Comparison of ENCODE assay signal across 1 cellular context in genomic region chr14:63891148-63891964, GRCh38.
A peak's percentile ranks its signal among the peaks of the same experiment; 100 is the strongest.
TF ChIP-seq lines count a peak whose summit lies in the region.

No MANE protein-coding gene starts in this region.

TF ChIP-seq in HEK293, 187 proteins besides CTCF, POLR2A, EP300 and RAD21 (continued from another document):
- TF ChIP-seq INSM2 (tag by site-specific recombination; IDR thresholded peaks at IDR 0.05) = peak; percentile 32; the same call in 1 of the 2 replicates
- TF ChIP-seq OSR2 (tag by site-specific recombination; IDR thresholded peaks at IDR 0.05) = peak; percentile 69; the same call in 1 of the 2 replicates
- peak; percentile 92 for TF ChIP-seq WT1 (tag by site-specific recombination; IDR thresholded peaks at IDR 0.05)
- TF ChIP-seq ZNF426 (tag by site-specific recombination; IDR thresholded peaks at IDR 0.05) = no peak
- TF ChIP-seq ZNF629 (tag by site-specific recombination; IDR thresholded peaks at IDR 0.05) = peak; percentile 79
- TF ChIP-seq PRDM6 (tag by site-specific recombination; IDR thresholded peaks at IDR 0.05) = peak; percentile 87; the same call in 1 of the 2 replicates
- TF ChIP-seq ZNF2 (tag by site-specific recombination; IDR thresholded peaks at IDR 0.05) = no peak
- TF ChIP-seq KLF17 (tag by site-specific recombination; IDR thresholded peaks at IDR 0.05) = peak; percentile 25; the same call in 1 of the 2 replicates
- no peak for TF ChIP-seq ZNF112 (tag by site-specific recombination; IDR thresholded peaks at IDR 0.05)
- 0 out of 2 replicates have a peak, but pooled peaks have one; percentile 8 for TF ChIP-seq ZNF76 (tag by site-specific recombination; IDR thresholded peaks at IDR 0.05; ENCODE audit: borderline replicate concordance, low read depth)
- no peak for TF ChIP-seq ZNF184 (tag by site-specific recombination; IDR thresholded peaks at IDR 0.05)
- TF ChIP-seq ZNF174 (tag by site-specific recombination; IDR thresholded peaks at IDR 0.05) = no peak
- peak; percentile 25; the same call in 1 of the 2 replicates for TF ChIP-seq ZNF692 (tag by site-specific recombination; IDR thresholded peaks at IDR 0.05)
- TF ChIP-seq ZSCAN23 (tag by site-specific recombination; IDR thresholded peaks at IDR 0.05) = no peak
